In the genomic region with DNA sequence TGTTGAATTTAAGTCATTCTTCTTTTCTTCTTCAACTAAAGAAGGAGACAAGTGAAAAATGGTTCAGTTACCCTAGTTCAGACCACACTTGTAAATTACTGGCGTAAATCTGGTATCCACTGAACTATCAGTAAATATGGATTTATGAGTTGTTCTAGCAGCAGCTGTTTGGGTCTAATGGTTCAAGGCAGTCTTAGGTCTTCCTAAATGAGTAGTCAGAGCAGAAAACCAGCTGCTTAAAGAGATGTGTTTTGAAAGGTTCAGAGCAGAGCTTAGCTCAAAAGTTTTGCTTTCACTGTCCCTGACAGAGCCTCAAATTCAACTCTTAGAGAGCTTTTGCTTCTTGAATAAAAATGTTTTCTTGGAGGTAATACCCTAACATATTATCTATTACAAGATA, we compare ENCODE assay signal across 18 cellular contexts. TPM values are rescaled to one million over a fixed set of nuclear protein-coding genes. Genes with fewer than 3 reads are reported as not detected.
DNase-seq lines count a peak whose midpoint lies in the region; ATAC-seq and TF ChIP-seq lines count a peak whose summit lies in the region.
"Had no signal": no experiment of that assay in that cellular context is flagged by ENCODE, and none has a peak within 500 bp of the region (broad histone marks: within the 10 kb centered on the region; RNA-seq: fewer than 3 reads in every experiment).

No MANE protein-coding gene starts in this region.

- dilution Hi-C loops in mammary epithelial cell (cut with HindIII; ENCODE audit: low sequenced_read_pairs), result no loop called here

- intact Hi-C loops in MCF 10A (cut with micrococcal nuclease), result no loop called here
- intact Hi-C loops in mammary epithelial cell (cut with micrococcal nuclease), result loop anchor here (10.0 kb wide), 1 partner anchor 1149 kb away; no protein-coding TSS in a partner anchor
- intact Hi-C loops in esophagus squamous epithelium (cut with DNase I), result no loop called here
- intact Hi-C loops in psoas muscle (cut with DNase I), result no loop called here
- intact Hi-C loops in uterus (cut with DNase I; ENCODE audit: low total_unique reads), result no loop called here

- POLR2A ChIA-PET in MCF 10A (lab: Yijun Ruan, JAX), result interaction anchor here (0.7 to 2.4 kb wide), 7 partner anchors 8 to 46 kb away, joined by 3 to 7 read pairs (median 3); no protein-coding TSS in a partner anchor

- H3K79me2 ChIP-seq in mammary epithelial cell (ENCODE audit: insufficient read depth, low read length), result peaks cover 16% of the 10 kb centered on the region

- H3K4me3 ChIP-seq in mammary epithelial cell (replicated peaks in 1 of 3; ENCODE audit: insufficient read depth in 1 of 3, low read depth in 2 of 3, low read length in 3 of 3) (no peak overlapping the region), esophagus squamous epithelium (peak overlapping the region in 1 of 4 donors; percentile 12), psoas muscle (peak overlapping the region; percentile 71), uterus (peak overlapping the region in 1 of 2 donors; percentile 1)

- in situ Hi-C loops in mammary epithelial cell (cut with MboI; ENCODE audit: low sequenced_read_pairs in 2 of 2), result no loop called here

- H3K27me3 ChIP-seq in mammary epithelial cell (ENCODE audit: insufficient read depth, low read length), result no peaks in the 10 kb centered on the region
- peaks cover 0 to 9% (median 0%) of the 10 kb centered on the region in 4 donors for H3K27me3 ChIP-seq in esophagus squamous epithelium
- H3K27me3 ChIP-seq in psoas muscle (ENCODE audit: insufficient read depth in 3 of 3, low read length in 2 of 3), result peaks cover 0 to 14% (median 0%) of the 10 kb centered on the region in 3 donors
- no peaks in the 10 kb centered on the region for H3K27me3 ChIP-seq in uterus

- H3K27ac ChIP-seq in mammary epithelial cell (ENCODE audit: insufficient read depth, low read depth, low read length), result no peak overlapping the region
- H3K27ac ChIP-seq in esophagus squamous epithelium, result peak overlapping the region in 3 of 4 donors; percentile 43 to 74 (median 73)
- peak overlapping the region; percentile 17 for H3K27ac ChIP-seq in psoas muscle
- H3K27ac ChIP-seq in uterus, result peak overlapping the region; percentile 90 to 92
- H3K27ac ChIP-seq: 22Rv1 had no signal

- H3K36me3 ChIP-seq in mammary epithelial cell (ENCODE audit: insufficient read depth, low read length) (no peaks in the 10 kb centered on the region), esophagus squamous epithelium (no peaks in the 10 kb centered on the region), psoas muscle (ENCODE audit: insufficient read depth in 1 of 2, low read depth in 1 of 2) (no peaks in the 10 kb centered on the region), uterus (no peaks in the 10 kb centered on the region)

- no peak for TF ChIP-seq CTCF in MCF 10A (IDR thresholded peaks at IDR 0.05; ENCODE audit: unreplicated experiment)
- no peak for TF ChIP-seq CTCF in mammary epithelial cell (conservative IDR thresholded peaks at IDR 0.05 in 1 of 2, IDR thresholded peaks at IDR 0.05 in 1 of 2; ENCODE audit: extremely low read depth in 1 of 2, insufficient read depth in 1 of 2, low read depth in 1 of 2, low read length in 2 of 2)
- TF ChIP-seq CTCF in esophagus squamous epithelium (IDR thresholded peaks at IDR 0.05), result no peak
- TF ChIP-seq CTCF in psoas muscle (IDR thresholded peaks at IDR 0.05), result no peak
- no peak for TF ChIP-seq CTCF in uterus (IDR thresholded peaks at IDR 0.05)

- H3K36me3 Mint-ChIP-seq in MCF 10A (ENCODE audit: insufficient read depth, unreplicated experiment), result peaks cover 5% of the 10 kb centered on the region
- H3K36me3 Mint-ChIP-seq: activated naive CD4-positive, alpha-beta T cell treated with anti-CD3 and anti-CD28 coated beads, Interleukin-2, amount 10 ng/mL, durations not matched to agents 7 days and 5 days; CD4-positive, alpha-beta memory T cell had no signal

- WGBS in mammary epithelial cell (ENCODE audit: low coverage, missing lambda C conversion rate), result 100% methylated on average over 1 of the region's 1 CpG
- WGBS in esophagus squamous epithelium, 2 donors, result 57 to 82% methylated on average over 1 of the region's 1 CpG
- WGBS in psoas muscle, 3 donors, result 47 to 69% (median 53%) methylated on average over 1 of the region's 1 CpG

- H3K4me3 Mint-ChIP-seq in MCF 10A (ENCODE audit: unreplicated experiment), result no peak overlapping the region
- H3K4me3 Mint-ChIP-seq: activated naive CD4-positive, alpha-beta T cell treated with anti-CD3 and anti-CD28 coated beads, Interleukin-2, amount 10 ng/mL, durations not matched to agents 7 days and 5 days; CD4-positive, alpha-beta memory T cell; effector memory CD8-positive, alpha-beta T cell; stimulated activated naive CD8-positive, alpha-beta T cell treated with anti-CD3 and anti-CD28 coated beads, Interleukin-15, Interleukin-2, amounts not matched to agents 100 ng/mL and 50 ng/mL, for 24 hours had no signal

- no peak for DNase-seq in MCF 10A (ENCODE audit: unreplicated experiment)
- DNase-seq in mammary epithelial cell, result no peak
- no peak for DNase-seq in esophagus squamous epithelium (lab: John Stamatoyannopoulos, UW)
- no peak for DNase-seq in psoas muscle
- no peak for DNase-seq in uterus
- no peak for DNase-seq in NCI-H526 (lab: John Stamatoyannopoulos, UW)
- no peak for DNase-seq in HuH-7.5 (ENCODE audit: low spot score)
- no peak for DNase-seq in stimulated activated naive CD4-positive, alpha-beta T cell (lab: John Stamatoyannopoulos, UW)
- DNase-seq: activated CD4-positive, alpha-beta T cell treated with anti-CD3 and anti-CD28 coated beads for 4 hours; activated naive CD4-positive, alpha-beta T cell treated with anti-CD3 and anti-CD28 coated beads, Interleukin-2, amount 10 ng/mL, durations not matched to agents 7 days and 5 days; CD4-positive, alpha-beta memory T cell; effector memory CD8-positive, alpha-beta T cell; Karpas-422; NCI-H146; nucleus accumbens; SHP77 treated with DMSO at 0.1 percent for 48 hours had no signal

- BruUV-seq in MCF 10A (replicated peaks; lab: Mats Ljungman, UMichigan) (no TSS peak), mammary epithelial cell (replicated peaks; lab: Mats Ljungman, UMichigan) (no TSS peak)

- H2AFZ ChIP-seq in mammary epithelial cell (ENCODE audit: low read depth, low read length), result no peak overlapping the region

- no peak overlapping the region for H3K4me2 ChIP-seq in mammary epithelial cell (ENCODE audit: insufficient read depth, low read depth, low read length)

- no peaks in the 10 kb centered on the region for H3K27me3 Mint-ChIP-seq in MCF 10A (ENCODE audit: insufficient read depth, unreplicated experiment)

- peaks cover 21% of the 10 kb centered on the region for H3K4me1 ChIP-seq in mammary epithelial cell (ENCODE audit: insufficient read depth, low read length)
- H3K4me1 ChIP-seq in esophagus squamous epithelium, result peaks cover 0 to 19% (median 7%) of the 10 kb centered on the region in 3 donors
- H3K4me1 ChIP-seq in psoas muscle, result no peaks in the 10 kb centered on the region
- peaks cover 0 to 5% of the 10 kb centered on the region in 2 donors for H3K4me1 ChIP-seq in uterus

- CTCF ChIA-PET in MCF 10A (lab: Yijun Ruan, JAX) (interaction anchor here (0.6 to 1.2 kb wide), 3 partner anchors 17 to 374 kb away, joined by 3 to 5 read pairs (median 4); no protein-coding TSS in a partner anchor), mammary epithelial cell (lab: Charles Lee; ENCODE audit: low non-redundant PET) (no interaction called here)

- no peak overlapping the region for H3K9ac ChIP-seq in mammary epithelial cell (ENCODE audit: insufficient read depth, low read length)

- H3K9me3 ChIP-seq in mammary epithelial cell (replicated peaks; ENCODE audit: insufficient read depth, low read length) (no peaks in the 10 kb centered on the region), esophagus squamous epithelium (no peaks in the 10 kb centered on the region), psoas muscle (no peaks in the 10 kb centered on the region), uterus (no peaks in the 10 kb centered on the region)

- no peaks in the 10 kb centered on the region for H4K20me1 ChIP-seq in mammary epithelial cell (ENCODE audit: insufficient read depth, low read length)

- no peak for ATAC-seq in psoas muscle
- ATAC-seq: effector memory CD8-positive, alpha-beta T cell had no signal

- H3K4me1 Mint-ChIP-seq in MCF 10A (ENCODE audit: insufficient read depth, unreplicated experiment), result peaks cover 22% of the 10 kb centered on the region
- H3K4me1 Mint-ChIP-seq: CD4-positive, alpha-beta memory T cell had no signal

- no peaks in the 10 kb centered on the region for H3K9me3 Mint-ChIP-seq in MCF 10A (ENCODE audit: unreplicated experiment)
- H3K9me3 Mint-ChIP-seq: activated naive CD4-positive, alpha-beta T cell treated with anti-CD3 and anti-CD28 coated beads, Interleukin-2, amount 10 ng/mL, durations not matched to agents 7 days and 5 days; effector memory CD8-positive, alpha-beta T cell; stimulated activated naive CD8-positive, alpha-beta T cell treated with anti-CD3 and anti-CD28 coated beads, Interleukin-15, Interleukin-2, amounts not matched to agents 100 ng/mL and 50 ng/mL, for 24 hours had no signal

- H3K27ac Mint-ChIP-seq in MCF 10A (ENCODE audit: low read depth, unreplicated experiment), result peak overlapping the region; percentile 33
- H3K27ac Mint-ChIP-seq: activated naive CD4-positive, alpha-beta T cell treated with anti-CD3 and anti-CD28 coated beads, Interleukin-2, amount 10 ng/mL, durations not matched to agents 7 days and 5 days; CD4-positive, alpha-beta memory T cell; effector memory CD8-positive, alpha-beta T cell; stimulated activated naive CD8-positive, alpha-beta T cell treated with anti-CD3 and anti-CD28 coated beads, Interleukin-15, Interleukin-2, amounts not matched to agents 100 ng/mL and 50 ng/mL, for 24 hours had no signal

- TF ChIP-seq POLR2A in esophagus squamous epithelium (IDR thresholded peaks at IDR 0.05) (no peak), uterus (IDR thresholded peaks at IDR 0.05) (no peak)

RNA-seq across cellular contexts. Expression of gene VGLL3, which starts 5.5 kb away (rescaled TPM):
- total RNA-seq in MCF 10A (2022) (6.3 and 12.2 TPM in 2 replicates), mammary epithelial cell (10 to 100 TPM; 27.9 to 33.2 TPM), esophagus squamous epithelium (10 to 100 TPM in 1 of 4 donors, 1 to 10 TPM in 2, under 1 TPM in 1; 0.30 to 19.8 (median 4.1) TPM), psoas muscle (10 to 100 TPM in 3 of 4 donors, 1 to 10 TPM in 1; 3.2 to 15.1 (median 11.8) TPM), uterus (10 to 100 TPM; 11.3 to 37.5 (median 20.9) TPM)
- polyA plus RNA-seq in mammary epithelial cell (11.1 TPM), psoas muscle (1 to 10 TPM; 1.2 to 1.6 (median 1.2) TPM)
- polyA minus RNA-seq in mammary epithelial cell, result 11.8 TPM
- total RNA-seq: CD4-positive, alpha-beta memory T cell had no signal
- polyA plus RNA-seq: CD4-positive, alpha-beta memory T cell had no signal
